In the genomic region with DNA sequence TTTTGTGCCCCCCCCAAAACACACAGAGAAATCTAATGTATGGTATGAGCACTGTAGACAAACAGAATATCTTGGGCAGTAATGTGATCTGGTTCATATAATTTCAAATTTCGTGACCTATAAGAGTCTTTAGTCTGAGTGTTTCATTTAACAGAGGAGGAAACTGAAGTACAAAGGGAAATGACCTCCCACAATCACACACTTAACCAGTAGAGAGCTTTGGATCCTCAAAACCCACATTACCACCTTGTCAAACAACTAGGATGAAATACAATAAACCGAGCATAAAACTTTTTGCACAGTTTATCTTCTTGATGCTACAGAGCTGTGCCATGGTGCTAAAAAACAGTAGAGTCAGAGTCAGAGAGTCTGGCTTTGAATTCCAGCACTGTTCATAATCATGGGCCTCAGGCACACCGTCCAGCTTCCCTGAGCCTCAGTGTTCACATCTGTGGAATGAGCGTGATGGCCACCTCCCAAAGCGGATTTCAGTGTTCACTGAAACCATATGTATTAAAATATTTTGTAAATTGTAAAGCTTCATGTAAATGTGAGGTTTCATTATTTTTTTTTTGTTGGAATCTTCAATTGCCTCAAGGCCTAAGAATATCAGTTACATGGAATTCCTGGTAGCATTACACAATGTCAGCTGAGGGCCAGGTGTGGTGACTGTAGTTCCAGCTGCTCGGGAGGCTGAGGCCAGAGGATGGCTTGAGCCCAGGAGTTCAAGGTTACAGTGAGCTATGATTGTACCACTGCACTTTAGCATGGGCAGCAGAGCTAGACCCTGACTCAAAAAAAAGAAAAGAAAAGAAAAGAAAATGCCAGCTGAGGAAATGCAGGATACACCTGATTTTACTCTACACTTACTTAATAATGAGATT, we compare ENCODE assay signal across 18 cellular contexts.
DNase-seq lines count a peak whose midpoint lies in the region; ATAC-seq and TF ChIP-seq lines count a peak whose summit lies in the region.
"Had no signal": no experiment of that assay in that cellular context is flagged by ENCODE, and none has a peak within 500 bp of the region (broad histone marks: within the 10 kb centered on the region; RNA-seq: fewer than 3 reads in every experiment).

No MANE protein-coding gene starts in this region.

- H3K4me1 ChIP-seq in BLaER1 treated with 17β-estradiol and CSF1 and Interleukin-3, amounts not matched to agents 10 nM and 100 nM: peaks cover 42 to 70% (median 57%) of the 10 kb centered on the region in 10 experiments
- H3K4me1 ChIP-seq in iPS-18a (ENCODE audit: control insufficient read depth, low read depth, low read length): peaks cover 15% of the 10 kb centered on the region

- peaks cover 56% of the 10 kb centered on the region for H3K4me1 Mint-ChIP-seq in CD14-positive monocyte
- H3K4me1 Mint-ChIP-seq in T-helper 17 cell: peaks cover 65% of the 10 kb centered on the region

- peaks cover 0 to 10% (median 7%) of the 10 kb centered on the region in 11 experiments; a peak in 9 of 22 replicates for H3K9me3 ChIP-seq in BLaER1 treated with 17β-estradiol and CSF1 and Interleukin-3, amounts not matched to agents 10 nM and 100 nM (replicated peaks in 1 of 11)
- no peaks in the 10 kb centered on the region for H3K9me3 ChIP-seq in T-helper 17 cell (ENCODE audit: control insufficient read depth, low read length, poor library complexity, severe bottlenecking)
- H3K9me3 ChIP-seq in iPS-18a (ENCODE audit: control insufficient read depth, low read depth, low read length): no peaks in the 10 kb centered on the region
- H3K9me3 ChIP-seq: BE2C had no signal

- no peak overlapping the region for H3K27ac ChIP-seq in BLaER1 treated with 17β-estradiol and CSF1 and Interleukin-3, amounts not matched to agents 10 nM and 100 nM
- no peak overlapping the region for H3K27ac ChIP-seq in iPS-18a (ENCODE audit: low read length)

- intact Hi-C loops in CD14-positive monocyte (cut with micrococcal nuclease): loop anchor here in 1 of 2 donors (10.0 kb wide), 1 partner anchor 80 kb away; no protein-coding TSS in a partner anchor

- no peak for TF ChIP-seq CTCF in CD14-positive monocyte (IDR thresholded peaks at IDR 0.05)

- H3K4me3 Mint-ChIP-seq in CD14-positive monocyte (no peak overlapping the region), T-helper 17 cell (peak overlapping the region; percentile 62)
- H3K4me3 Mint-ChIP-seq: CD8-positive, alpha-beta memory T cell; T-cell had no signal

- H3K4me2 ChIP-seq in BLaER1 treated with 17β-estradiol and CSF1 and Interleukin-3, amounts not matched to agents 10 nM and 100 nM: peak overlapping the region in 7 of 11 experiments; percentile 3 to 75 (median 10); a peak in 9 of 22 replicates

- no peaks in the 10 kb centered on the region for H3K27me3 ChIP-seq in BLaER1 treated with 17β-estradiol and CSF1 and Interleukin-3, amounts not matched to agents 10 nM and 100 nM
- H3K27me3 ChIP-seq in iPS-18a (ENCODE audit: control insufficient read depth, insufficient read depth, low read length): no peaks in the 10 kb centered on the region
- H3K27me3 ChIP-seq: BE2C had no signal

- ATAC-seq in T-helper 17 cell (peak; percentile 51), GM21717 (IDR thresholded peaks at IDR 0.05; ENCODE audit: unreplicated experiment) (no peak)
- ATAC-seq: K562, T-cell had no signal

- peak overlapping the region in 5 of 7 donors; percentile 6 to 76 (median 34) for H3K27ac Mint-ChIP-seq in CD14-positive monocyte
- H3K27ac Mint-ChIP-seq in T-helper 17 cell: peak overlapping the region; percentile 95
- H3K27ac Mint-ChIP-seq: CD8-positive, alpha-beta memory T cell; T-cell had no signal

- no peaks in the 10 kb centered on the region for H4K20me1 ChIP-seq in BLaER1 treated with 17β-estradiol and CSF1 and Interleukin-3, amounts not matched to agents 10 nM and 100 nM

- H3K36me3 ChIP-seq in BLaER1 treated with 17β-estradiol and CSF1 and Interleukin-3, amounts not matched to agents 10 nM and 100 nM: no peaks in the 10 kb centered on the region
- H3K36me3 ChIP-seq in iPS-18a (ENCODE audit: control insufficient read depth, low read depth, low read length): no peaks in the 10 kb centered on the region

- H3K27me3 Mint-ChIP-seq in CD14-positive monocyte (ENCODE audit: low read depth in 3 of 3): no peaks in the 10 kb centered on the region
- no peaks in the 10 kb centered on the region for H3K27me3 Mint-ChIP-seq in T-helper 17 cell

- H3K36me3 Mint-ChIP-seq in CD14-positive monocyte (peaks cover 11 to 20% of the 10 kb centered on the region in 2 donors), T-helper 17 cell (ENCODE audit: low read depth) (peaks cover 8% of the 10 kb centered on the region)
- H3K36me3 Mint-ChIP-seq: CD8-positive, alpha-beta memory T cell; T-cell had no signal

- H3K9ac ChIP-seq in BLaER1 treated with 17β-estradiol and CSF1 and Interleukin-3, amounts not matched to agents 10 nM and 100 nM: no peak overlapping the region
- H3K9ac ChIP-seq in iPS-18a (ENCODE audit: low read length): no peak overlapping the region

- DNase-seq in CD14-positive monocyte (ENCODE audit: low spot score) (no peak), T-helper 17 cell (no peak), NCI-H1105 (lab: John Stamatoyannopoulos, UW) (no peak)
- DNase-seq in activated CD8-positive, alpha-beta memory T cell treated with anti-CD3 and anti-CD28 coated beads for 24 hours: no peak
- DNase-seq: ACHN; BE2C; CD8-positive, alpha-beta memory T cell; NCI-H1417 treated with DMSO at 0.1 percent for 48 hours; NCI-H187 treated with DMSO at 0.1 percent for 48 hours; NCI-H2171; NCI-H82; OCI-M1; Right ventricle myocardium superior; T-cell had no signal

- no peaks in the 10 kb centered on the region for H3K9me3 Mint-ChIP-seq in CD14-positive monocyte
- H3K9me3 Mint-ChIP-seq: CD8-positive, alpha-beta memory T cell; T-cell had no signal

- no peak overlapping the region for H3K4me3 ChIP-seq in BLaER1 treated with 17β-estradiol and CSF1 and Interleukin-3, amounts not matched to agents 10 nM and 100 nM
- peak overlapping the region; percentile 16 for H3K4me3 ChIP-seq in iPS-18a (ENCODE audit: low read length)
- H3K4me3 ChIP-seq: K562 had no signal
